ENCODE assay signal across 8 cellular contexts in the genomic region with DNA sequence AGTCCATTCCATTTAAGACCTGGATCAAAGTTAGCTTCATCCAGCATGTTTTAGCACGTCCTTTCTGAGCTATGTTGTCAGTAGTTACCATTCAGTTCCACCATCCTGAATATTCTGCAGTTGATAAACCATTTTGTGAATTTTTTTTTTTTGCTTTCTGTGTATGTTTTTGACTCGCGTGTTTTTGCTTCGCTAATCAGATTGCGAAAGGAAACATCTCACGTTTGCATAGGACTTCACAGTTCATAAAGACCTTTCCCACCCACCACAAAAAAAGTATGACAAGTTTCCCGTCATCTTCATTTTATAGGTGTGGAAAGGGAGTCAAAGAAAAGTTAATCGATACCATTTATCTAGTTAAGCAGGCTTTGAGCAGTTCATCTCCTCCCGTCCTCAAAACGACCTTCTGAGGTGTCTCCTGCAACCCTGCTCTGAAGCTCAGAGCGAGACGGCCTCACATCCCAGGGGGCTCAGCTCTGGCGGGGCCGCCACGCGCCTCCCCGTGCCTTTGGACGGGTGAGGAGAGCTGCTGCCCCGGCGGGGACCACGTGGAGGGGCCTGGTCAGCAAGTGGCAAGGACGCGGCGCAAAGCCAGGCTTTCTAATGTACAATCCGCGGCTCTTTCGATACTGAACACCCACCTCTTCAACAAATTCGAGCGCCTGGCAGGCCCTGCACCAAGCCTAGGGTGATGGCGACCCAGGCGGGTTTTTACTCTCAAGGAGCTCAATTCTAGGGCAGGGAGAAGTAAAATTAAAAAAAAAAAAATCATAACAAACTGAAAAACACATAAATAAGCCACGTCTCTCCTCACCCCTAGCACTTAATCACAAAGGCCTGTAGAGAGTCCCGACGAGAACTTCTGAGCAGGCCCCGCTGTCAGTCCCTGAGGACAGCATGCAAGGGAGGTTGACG. TPM values are rescaled to one million over a fixed set of nuclear protein-coding genes. Genes with fewer than 3 reads are reported as not detected.
DNase-seq lines count a peak whose midpoint lies in the region; ATAC-seq and TF ChIP-seq lines count a peak whose summit lies in the region.

No MANE protein-coding gene starts in this region.

- H3K4me3 ChIP-seq in BJ (ENCODE audit: low read depth, low read length) (peak overlapping the region; percentile 59), coronary artery (peak overlapping the region; percentile 96), lower leg skin (ENCODE audit: low read depth, poor library complexity, severe bottlenecking) (peak overlapping the region; percentile 85), stomach (peak overlapping the region; percentile 85 to 96 (median 89))

- intact Hi-C loops in lower leg skin (cut with DNase I; ENCODE audit: low total_unique reads): no loop called here
- intact Hi-C loops in stomach (cut with DNase I; ENCODE audit: low total_unique reads): no loop called here

- H3K4me1 ChIP-seq in stomach: peaks cover 19 to 46% (median 32%) of the 10 kb centered on the region in 4 donors

- ATAC-seq in GM21367 (IDR thresholded peaks at IDR 0.05; ENCODE audit: unreplicated experiment) (peak; percentile 1), GM19324 (IDR thresholded peaks at IDR 0.05; ENCODE audit: low FRiP score, unreplicated experiment) (no peak)

- peak overlapping the region; percentile 97 to 99 for H3K27ac ChIP-seq in coronary artery
- H3K27ac ChIP-seq in stomach: peak overlapping the region; percentile 97 to 100 (median 99)

- no peaks in the 10 kb centered on the region for H3K27me3 ChIP-seq in BJ (ENCODE audit: control insufficient read depth, insufficient read depth, low read length)
- no peaks in the 10 kb centered on the region for H3K27me3 ChIP-seq in stomach

- 30 to 40% methylated on average over 36 of the region's 36 CpGs for WGBS in lower leg skin, 2 donors
- WGBS in stomach, 5 donors: 41 to 57% (median 41%) methylated on average over 36 of the region's 36 CpGs

- TF ChIP-seq CTCF in BJ (IDR thresholded peaks at IDR 0.05; ENCODE audit: insufficient read depth, low read depth, low read length) (no peak), coronary artery (IDR thresholded peaks at IDR 0.05) (no peak), lower leg skin (IDR thresholded peaks at IDR 0.05) (no peak), stomach (IDR thresholded peaks at IDR 0.05) (no peak)

- no peak for TF ChIP-seq EP300 in stomach (IDR thresholded peaks at IDR 0.05)

- no peak for DNase-seq in BJ (ENCODE audit: low read depth)
- DNase-seq in SK-N-DZ (ENCODE audit: low spot score): peak; percentile 67
- DNase-seq in coronary artery (ENCODE audit: low spot score): peak; percentile 76
- peak; percentile 29 to 89 for DNase-seq in lower leg skin (ENCODE audit: low spot score in 2 of 2)
- no peak for DNase-seq in stomach
- DNase-seq in GM19240 (ENCODE audit: insufficient read length, low spot score): no peak

- POLR2A ChIA-PET in BJ (lab: Charles Lee): interaction anchor here (0.6 kb wide), 2 partner anchors 8 to 110 kb away, joined by 5 to 6 read pairs; no protein-coding TSS in a partner anchor

- CTCF ChIA-PET in BJ (lab: Yijun Ruan, JAX): interaction anchor here (1.6 kb wide), 1 partner anchor 150 kb away, joined by 3 read pairs; no protein-coding TSS in a partner anchor

- TF ChIP-seq POLR2A in lower leg skin (IDR thresholded peaks at IDR 0.05): no peak
- no peak for TF ChIP-seq POLR2A in stomach (IDR thresholded peaks at IDR 0.05)

- H3K36me3 ChIP-seq in BJ (ENCODE audit: control insufficient read depth, insufficient read depth, low read length): no peaks in the 10 kb centered on the region
- peaks cover 0 to 7% (median 0%) of the 10 kb centered on the region in 4 donors for H3K36me3 ChIP-seq in stomach

- no peaks in the 10 kb centered on the region for H3K9me3 ChIP-seq in stomach

RNA-seq across cellular contexts. Expression of gene TMEM263, which starts 1.0 kb away (rescaled TPM):
- 52.3 and 64.2 TPM in 2 replicates for polyA plus RNA-seq in BJ (2011; rRNA removed)
- 42.2 and 44.4 TPM in 2 replicates for polyA minus RNA-seq in BJ (2011; rRNA and poly(A)+ RNA removed)
- 25.4 and 26.7 TPM in 2 replicates for polyA plus RNA-seq in SK-N-DZ (2014; cell fraction: cytosol; rRNA removed)
- polyA plus RNA-seq in SK-N-DZ (2014; cell fraction: nucleus; rRNA removed): 12.8 and 13.8 TPM in 2 replicates
- total RNA-seq in lower leg skin: 10 to 100 TPM in 2 of 4 donors, 1 to 10 TPM in 2; 4.6 to 11.9 (median 10.0) TPM
- 100 to 1,000 TPM in 2 of 5 donors, 10 to 100 TPM in 3; 26.8 to 108 (median 36.7) TPM for total RNA-seq in stomach
- polyA plus RNA-seq in stomach: 10 to 100 TPM; 12.9 to 32.1 (median 21.1) TPM

RNA-seq across cellular contexts. Expression of gene MTERF2, which starts 32.2 kb away (rescaled TPM):
- polyA plus RNA-seq in BJ (2011; rRNA removed) (3.2 and 4.3 TPM in 2 replicates), stomach (10 to 100 TPM in 2 of 3 donors, 1 to 10 TPM in 1; 9.0 to 18.8 (median 13.9) TPM)
- 0.71 and 1.2 TPM in 2 replicates for polyA minus RNA-seq in BJ (2011; rRNA and poly(A)+ RNA removed)
- polyA plus RNA-seq in SK-N-DZ (2014; cell fraction: cytosol; rRNA removed): 36.4 and 39.4 TPM in 2 replicates
- polyA plus RNA-seq in SK-N-DZ (2014; cell fraction: nucleus; rRNA removed): 33.6 and 35.6 TPM in 2 replicates
- total RNA-seq in lower leg skin (1 to 10 TPM; 3.7 to 9.8 (median 8.4) TPM), stomach (10 to 100 TPM; 15.2 to 32.5 (median 17.1) TPM)

Comparison
In these comparisons a context has a peak if more than half of its experiments do, and no peak if none do; other contexts are left out.
1. DNase-seq: peak in SK-N-DZ (single experiment), coronary artery (single experiment) and lower leg skin (2 of 2); none in BJ (single experiment), stomach (single experiment) and GM19240 (single experiment).
2. Peak in every context shown above with its lines, with median percentiles within 50 percentile points of each other: H3K4me3 ChIP-seq.